Comparison of ENCODE assay signal across 21 cellular contexts in genomic region chr4:172975651-172976229, GRCh38.
DNase-seq lines count a peak whose midpoint lies in the region; ATAC-seq, FAIRE-seq and TF ChIP-seq lines count a peak whose summit lies in the region.
"Had no signal": no experiment of that assay in that cellular context is flagged by ENCODE, and none has a peak within 500 bp of the region (broad histone marks: within the 10 kb centered on the region; RNA-seq: fewer than 3 reads in every experiment).

No MANE protein-coding gene starts in this region.

- H3K27me3 ChIP-seq in H7 (ENCODE audit: control insufficient read depth, insufficient read depth, low read length) = no peaks in the 10 kb centered on the region
- peaks cover 3 to 13% of the 10 kb centered on the region in 2 experiments; a peak in 3 of 5 replicates for H3K27me3 ChIP-seq in K562 (ENCODE audit: control insufficient read depth in 2 of 2, insufficient read depth in 2 of 2, low read length in 2 of 2)
- no peaks in the 10 kb centered on the region for H3K27me3 ChIP-seq in mesenchymal stem cell (ENCODE audit: control insufficient read depth in 1 of 2, insufficient read depth in 1 of 2, low read length in 2 of 2)

- no peak overlapping the region for H2BK120ac ChIP-seq in mesenchymal stem cell (ENCODE audit: low read depth, low read length)

- H4K91ac ChIP-seq in mesenchymal stem cell (ENCODE audit: low read length) = peak overlapping the region; percentile 18

- no peak overlapping the region for H4K8ac ChIP-seq in mesenchymal stem cell (ENCODE audit: low read length)

- no peaks in the 10 kb centered on the region for H3K79me2 ChIP-seq in K562 (ENCODE audit: control insufficient read depth, insufficient read depth, low read length)

- H3K23ac ChIP-seq in mesenchymal stem cell (ENCODE audit: low read length in 2 of 2) = no peak overlapping the region

- H2AK5ac ChIP-seq in mesenchymal stem cell (ENCODE audit: low read length, severe bottlenecking) = no peak overlapping the region

- no peak overlapping the region for H3K14ac ChIP-seq in mesenchymal stem cell (ENCODE audit: low read length in 2 of 2)

- no peaks in the 10 kb centered on the region for H3K79me1 ChIP-seq in mesenchymal stem cell (replicated peaks; ENCODE audit: low read length, poor library complexity, severe bottlenecking)

- CTCF ChIA-PET in K562 (lab: Yijun Ruan, JAX; ENCODE audit: low intra/inter-chr PET ratio) = no interaction called here

- H3K9me1 ChIP-seq in K562 (ENCODE audit: control insufficient read depth, insufficient read depth, low read length) = no peaks in the 10 kb centered on the region

- ATAC-seq in K562 = peak; percentile 62
- ATAC-seq in HG02759 (IDR thresholded peaks at IDR 0.05; ENCODE audit: unreplicated experiment) = no peak
- ATAC-seq: GM12878, SK-N-SH treated with all-trans-retinoic acid at 6 μM for 48 hours, T-cell had no signal

- no peak overlapping the region for H2BK15ac ChIP-seq in mesenchymal stem cell (ENCODE audit: low read depth, poor library complexity, severe bottlenecking)

- H3K9ac ChIP-seq in K562 (ENCODE audit: insufficient read depth in 1 of 2, low read depth in 2 of 2, low read length in 2 of 2) (peak overlapping the region in 1 of 2 experiments; percentile 62; a peak in 1 of 4 replicates), mesenchymal stem cell (ENCODE audit: low read length) (no peak overlapping the region)

- peaks cover 0 to 6% of the 10 kb centered on the region in 2 experiments; a peak in 2 of 5 replicates for H3K4me1 ChIP-seq in K562 (replicated peaks in 1 of 2; ENCODE audit: control insufficient read depth in 2 of 2, insufficient read depth in 2 of 2, low read length in 2 of 2)
- H3K4me1 ChIP-seq in mesenchymal stem cell (ENCODE audit: control insufficient read depth, insufficient read depth, low read depth, low read length) = no peaks in the 10 kb centered on the region

- no peak overlapping the region for H3K4me2 ChIP-seq in K562 (ENCODE audit: insufficient read depth, low read length)
- no peak overlapping the region for H3K4me2 ChIP-seq in mesenchymal stem cell (ENCODE audit: low read length, poor library complexity, severe bottlenecking)

- no TSS peak for BruUV-seq in K562 (replicated peaks; lab: Mats Ljungman, UMichigan)

- no peak overlapping the region for H3K4me3 ChIP-seq in H7 (ENCODE audit: insufficient read depth, low read depth, low read length)
- H3K4me3 ChIP-seq in K562 = no peak overlapping the region
- no peak overlapping the region for H3K4me3 ChIP-seq in mesenchymal stem cell (ENCODE audit: insufficient read depth in 1 of 2, low read depth in 1 of 2, low read length in 2 of 2)
- H3K4me3 ChIP-seq: GM12878 had no signal

- H2BK12ac ChIP-seq in mesenchymal stem cell (ENCODE audit: low read length in 2 of 2) = no peak overlapping the region

- no peak overlapping the region for H2AFZ ChIP-seq in K562 (ENCODE audit: low read depth, low read length)
- no peak overlapping the region for H2AFZ ChIP-seq in mesenchymal stem cell (ENCODE audit: low read depth, low read length)

- in situ Hi-C loops in K562 (cut with MboI) = no loop called here

- no peak for FAIRE-seq in K562 (lab: Jason Lieb, UNC)
- FAIRE-seq: GM12878, GM19239 had no signal

- TF ChIP-seq RAD21 in K562 (CRISPR knock-in tag; conservative IDR thresholded peaks at IDR 0.05 in 1 of 2, IDR thresholded peaks at IDR 0.05 in 1 of 2) = no peak

- H3K36me3 ChIP-seq in H7 (replicated peaks; ENCODE audit: control insufficient read depth, insufficient read depth, low read length) (no peaks in the 10 kb centered on the region), K562 (ENCODE audit: control insufficient read depth, insufficient read depth, low read length) (no peaks in the 10 kb centered on the region), mesenchymal stem cell (ENCODE audit: control insufficient read depth in 1 of 2, insufficient read depth in 2 of 2, low read depth in 1 of 2, low read length in 2 of 2) (no peaks in the 10 kb centered on the region)

- no peak overlapping the region for H3K18ac ChIP-seq in mesenchymal stem cell (ENCODE audit: low read depth in 1 of 2, low read length in 2 of 2)

- H2BK5ac ChIP-seq in mesenchymal stem cell (ENCODE audit: low read depth, low read length, poor library complexity, severe bottlenecking) = no peak overlapping the region

- no peaks in the 10 kb centered on the region for H3K9me3 ChIP-seq in K562 (replicated peaks; ENCODE audit: control insufficient read depth, insufficient read depth, low read depth, low read length)
- H3K9me3 ChIP-seq in mesenchymal stem cell (ENCODE audit: control insufficient read depth, low read length) = no peaks in the 10 kb centered on the region

- no peaks in the 10 kb centered on the region for H4K20me1 ChIP-seq in K562 (replicated peaks; ENCODE audit: control insufficient read depth, insufficient read depth, low read length)

- TF ChIP-seq EP300 in K562 (IDR thresholded peaks at IDR 0.05; ENCODE audit: low read length) = no peak

- WGBS in K562 (ENCODE audit: insufficient coverage, low coverage, missing lambda C conversion rate) = 7% methylated on average over 8 of the region's 14 CpGs
- WGBS in mesenchymal stem cell = 93% methylated on average over 13 of the region's 14 CpGs

- POLR2A ChIA-PET in K562 (lab: Yijun Ruan, JAX) = no interaction called here

- intact Hi-C loops in K562 (cut with micrococcal nuclease) = no loop called here

- TF ChIP-seq CTCF in K562 (IDR thresholded peaks at IDR 0.05 in 2 of 3, conservative IDR thresholded peaks at IDR 0.05 in 1 of 3; ENCODE audit: insufficient read depth in 2 of 3, low read depth in 1 of 3, low read length in 3 of 3) = no peak

- TF ChIP-seq POLR2A in K562 (conservative IDR thresholded peaks at IDR 0.05) = no peak

- no peak overlapping the region for H3K4ac ChIP-seq in mesenchymal stem cell (ENCODE audit: low read depth in 1 of 2, low read length in 2 of 2)

- DNase-seq in DMS 273 (lab: John Stamatoyannopoulos, UW; ENCODE audit: unreplicated experiment) (peak; percentile 31), DMS 273 treated with DMSO at 0.1 percent for 48 hours (lab: John Stamatoyannopoulos, UW) (no peak), H7 (peak; percentile 69), K562 (ENCODE audit: extremely low read depth in 1 of 4, low spot score in 3 of 4) (peak in 1 of 4 experiments; percentile 12), mesenchymal stem cell (no peak), NCI-H128 (lab: John Stamatoyannopoulos, UW; ENCODE audit: unreplicated experiment) (no peak)
- DNase-seq in activated T-cell treated with anti-CD3 and anti-CD28 coated beads, Interleukin-2, amount 50 U/mL, for 1 hour = no peak
- DNase-seq: DMS153, GOT3, NCI-H1105, NCI-H1694, NCI-H345, NCI-H524 treated with DMSO at 0.1 percent for 48 hours, OCI-M1, SHP77 treated with DMSO at 0.1 percent for 48 hours, T-cell had no signal

- no peak overlapping the region for H3K27ac ChIP-seq in K562 (ENCODE audit: extremely low read depth, low read depth, low read length)
- no peak overlapping the region for H3K27ac ChIP-seq in mesenchymal stem cell (ENCODE audit: low read length, poor library complexity, severe bottlenecking)
- H3K27ac ChIP-seq: 22Rv1 had no signal

TF ChIP-seq in K562, 482 proteins besides CTCF, POLR2A, EP300 and RAD21 (continues in another document):
- TF ChIP-seq SRF (CRISPR knock-in tag; IDR thresholded peaks at IDR 0.05) = no peak
- TF ChIP-seq POLR3G (IDR thresholded peaks at IDR 0.05; ENCODE audit: extremely low read depth, insufficient read length, insufficient replicate concordance) = no peak
- TF ChIP-seq NRF1 (conservative IDR thresholded peaks at IDR 0.05 in 1 of 2, IDR thresholded peaks at IDR 0.05 in 1 of 2) = 0 out of 4 replicates have a peak, but pooled peaks of 1 of the 2 experiments have one; percentile 24

Comparison
In these comparisons a context has a peak if more than half of its experiments do, and no peak if none do; other contexts are left out.
1. DNase-seq: peak in DMS 273 (single experiment) and H7 (single experiment); none in DMS 273 treated with DMSO at 0.1 percent for 48 hours (single experiment), mesenchymal stem cell (single experiment), activated T-cell treated with anti-CD3 and anti-CD28 coated beads, Interleukin-2, amount 50 U/mL, for 1 hour (single experiment) and NCI-H128 (single experiment).